8 cellular contexts compared by ENCODE assay signal in the genomic region with DNA sequence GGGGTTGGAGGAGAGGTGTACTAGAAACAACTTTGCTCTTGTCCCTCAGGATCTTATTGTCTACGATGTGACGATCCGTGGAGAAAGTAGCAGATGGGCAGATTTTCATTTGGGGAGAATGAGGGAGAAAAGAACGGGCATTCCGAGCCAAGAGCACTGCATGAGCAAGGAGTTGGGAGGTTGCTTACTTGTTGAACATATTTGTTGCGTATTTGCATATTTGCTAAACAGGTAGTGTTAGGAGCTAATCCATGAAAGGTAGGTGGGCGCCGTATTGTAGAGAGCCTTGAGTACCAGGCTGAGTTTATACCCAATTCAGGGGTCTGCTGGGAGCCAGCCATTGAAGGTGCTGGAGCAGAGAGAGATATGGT. TPM values are rescaled to one million over a fixed set of nuclear protein-coding genes. Genes with fewer than 3 reads are reported as not detected.
DNase-seq lines count a peak whose midpoint lies in the region; ATAC-seq, FAIRE-seq and TF ChIP-seq lines count a peak whose summit lies in the region.

No MANE protein-coding gene starts in this region.

- no peak overlapping the region for H3K27ac ChIP-seq in ACC112 (ENCODE audit: low read depth, low read length)
- H3K27ac ChIP-seq in HUES64 (ENCODE audit: low read depth, low read length) = peak overlapping the region; percentile 15; the same call in 1 of the 2 replicates
- peak overlapping the region; percentile 24 for H3K27ac ChIP-seq in caudate nucleus (ENCODE audit: low read depth, low read length)

- peak overlapping the region; percentile 88 for H3K4me3 ChIP-seq in ACC112 (ENCODE audit: low read depth, low read length)
- peak overlapping the region; percentile 91 for H3K4me3 ChIP-seq in HUES64 (ENCODE audit: low read length)
- H3K4me3 ChIP-seq in mucosa of stomach (ENCODE audit: low read length) = peak overlapping the region; percentile 61

- peaks cover 21% of the 10 kb centered on the region for H3K79me2 ChIP-seq in ACC112 (ENCODE audit: control insufficient read depth, insufficient read depth, low read length, unreplicated experiment)

- H2AFZ ChIP-seq in ACC112 (ENCODE audit: low read length, unreplicated experiment) = peak overlapping the region; percentile 82

- no peak for FAIRE-seq in GM12892 (lab: Jason Lieb, UNC)

- H3K36me3 ChIP-seq in ACC112 (ENCODE audit: insufficient read depth, low read length) (peaks cover 4% of the 10 kb centered on the region; the same call in 1 of the 2 replicates), HUES64 (ENCODE audit: insufficient read depth, low read length) (peaks cover 62% of the 10 kb centered on the region), mucosa of stomach (ENCODE audit: control insufficient read depth, insufficient read depth, low read length) (peaks cover 12% of the 10 kb centered on the region)

- ATAC-seq in GM21515 (IDR thresholded peaks at IDR 0.05; ENCODE audit: unreplicated experiment) = no peak

- no peaks in the 10 kb centered on the region for H3K9me3 ChIP-seq in HUES64 (ENCODE audit: insufficient read depth, low read depth, low read length)
- no peaks in the 10 kb centered on the region for H3K9me3 ChIP-seq in mucosa of stomach (ENCODE audit: control insufficient read depth, low read length)

- TF ChIP-seq POLR2A in GM12892 (IDR thresholded peaks at IDR 0.05; ENCODE audit: low read depth, low read length) = no peak

- H3K27me3 ChIP-seq in ACC112 (ENCODE audit: insufficient read depth, low read length) (no peaks in the 10 kb centered on the region), HUES64 (ENCODE audit: insufficient read depth, low read length) (no peaks in the 10 kb centered on the region), mucosa of stomach (ENCODE audit: control insufficient read depth, insufficient read depth, low read length) (no peaks in the 10 kb centered on the region)

- peaks cover 3% of the 10 kb centered on the region for H3K4me1 ChIP-seq in ACC112 (ENCODE audit: control insufficient read depth, insufficient read depth, low read length, unreplicated experiment)
- H3K4me1 ChIP-seq in HUES64 (ENCODE audit: insufficient read depth, low read length) = no peaks in the 10 kb centered on the region
- no peaks in the 10 kb centered on the region for H3K4me1 ChIP-seq in mucosa of stomach (ENCODE audit: control insufficient read depth, insufficient read depth, low read length)

- 26% methylated on average over 8 of the region's 8 CpGs for WGBS in HUES64

- DNase-seq in caudate nucleus (lab: John Stamatoyannopoulos, UW) (no peak), kidney tubule cell (ENCODE audit: low spot score) (no peak), GM12892 (ENCODE audit: insufficient read length) (no peak), amniotic stem cell (lab: John Stamatoyannopoulos, UW) (no peak)

- peak overlapping the region; percentile 96 for H3K9ac ChIP-seq in HUES64 (ENCODE audit: low read depth, low read length)
- H3K9ac ChIP-seq in mucosa of stomach (ENCODE audit: low read length) = peak overlapping the region; percentile 74

RNA-seq across cellular contexts. Expression of gene BCS1L, which starts 0.5 kb away (rescaled TPM):
- 22.4 TPM for polyA plus RNA-seq in HUES64 (2013, experiment 1 of 2)
- polyA plus RNA-seq in HUES64 (2013, experiment 2 of 2) = 22.1 TPM
- polyA plus RNA-seq in GM12892 (2012; ENCODE audit: missing spikeins) = 51.7 TPM

RNA-seq across cellular contexts. Expression of gene ZNF142, which starts 0.6 kb away (rescaled TPM):
- polyA plus RNA-seq in HUES64 (2013, experiment 1 of 2) = 16.6 TPM
- 12.6 TPM for polyA plus RNA-seq in HUES64 (2013, experiment 2 of 2)
- polyA plus RNA-seq in GM12892 (2012; ENCODE audit: missing spikeins) = 8.8 TPM

RNA-seq across cellular contexts. Expression of gene RNF25, which starts 11.8 kb away (rescaled TPM):
- polyA plus RNA-seq in HUES64 (2013, experiment 1 of 2) = 34.5 TPM
- polyA plus RNA-seq in HUES64 (2013, experiment 2 of 2) = 25.9 TPM
- 14.8 TPM for polyA plus RNA-seq in GM12892 (2012; ENCODE audit: missing spikeins)

RNA-seq across cellular contexts. Expression of gene STK36, which starts 11.9 kb away (rescaled TPM):
- 19.1 TPM for polyA plus RNA-seq in HUES64 (2013, experiment 1 of 2)
- polyA plus RNA-seq in HUES64 (2013, experiment 2 of 2) = 23.1 TPM
- 13.1 TPM for polyA plus RNA-seq in GM12892 (2012; ENCODE audit: missing spikeins)

RNA-seq across cellular contexts. Expression of gene TTLL4, which starts 50.7 kb away (rescaled TPM):
- 53.7 TPM for polyA plus RNA-seq in HUES64 (2013, experiment 1 of 2)
- 55.2 TPM for polyA plus RNA-seq in HUES64 (2013, experiment 2 of 2)
- polyA plus RNA-seq in GM12892 (2012; ENCODE audit: missing spikeins) = 25.5 TPM
